In the genomic region with DNA sequence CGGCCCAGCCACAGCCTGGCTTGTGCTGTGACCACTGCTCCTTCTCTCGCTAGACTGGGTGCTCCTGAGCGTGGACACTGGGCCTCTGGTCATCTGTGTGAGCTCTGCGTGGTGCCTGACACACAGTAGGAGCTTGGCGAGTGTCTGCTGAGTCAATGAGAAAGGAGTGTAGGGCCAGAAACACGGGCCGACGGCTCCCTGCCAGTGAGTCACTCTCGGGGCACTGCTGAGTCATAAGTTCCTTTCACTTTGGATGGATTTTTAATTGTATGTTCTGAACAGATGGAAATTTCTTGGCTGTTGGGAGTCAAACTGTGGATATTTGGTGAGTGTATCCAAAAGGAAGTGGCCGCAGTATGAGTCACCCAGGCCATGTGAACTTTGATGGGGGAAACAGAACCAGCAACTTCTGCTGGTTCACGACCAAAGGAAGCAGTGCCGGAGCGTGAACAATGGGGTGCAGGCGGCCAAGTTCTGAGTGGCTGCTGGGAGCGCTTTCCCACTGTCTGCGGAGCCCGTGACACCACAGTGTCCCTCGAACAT, we compare ENCODE assay signal across 8 cellular contexts. TPM values are rescaled to one million over a fixed set of nuclear protein-coding genes. Genes with fewer than 3 reads are reported as not detected.
DNase-seq lines count a peak whose midpoint lies in the region; ATAC-seq and TF ChIP-seq lines count a peak whose summit lies in the region.

No MANE protein-coding gene starts in this region.

- CTCF ChIA-PET in RWPE1 (lab: Yijun Ruan, JAX), result interaction anchor here (1.0 kb wide), 1 partner anchor 46 kb away, joined by 3 read pairs; no protein-coding TSS in a partner anchor

- H3K9me3 ChIP-seq in spleen, result no peaks in the 10 kb centered on the region

- H3K36me3 ChIP-seq in brain microvascular endothelial cell (replicated peaks) (no peaks in the 10 kb centered on the region), spleen (no peaks in the 10 kb centered on the region)

- TF ChIP-seq CTCF in GM12864 (IDR thresholded peaks at IDR 0.05; ENCODE audit: low read depth, low read length, missing control alignments) (no peak), RWPE1 (conservative IDR thresholded peaks at IDR 0.05; ENCODE audit: low read depth) (no peak), brain microvascular endothelial cell (IDR thresholded peaks at IDR 0.05; ENCODE audit: low read depth, low read length, missing control alignments) (no peak), spleen (IDR thresholded peaks at IDR 0.05 in 8 of 11, conservative IDR thresholded peaks at IDR 0.05 in 3 of 11) (no peak)

- peaks cover 0 to 49% (median 24%) of the 10 kb centered on the region in 6 donors for H3K4me1 ChIP-seq in spleen

- ATAC-seq in HG03571 (IDR thresholded peaks at IDR 0.05; ENCODE audit: unreplicated experiment), result no peak

- in situ Hi-C loops in brain microvascular endothelial cell (cut with HindIII; ENCODE audit: low pct_ligation_motif_present, low sequenced_read_pairs), result no loop called here

- H3K4me3 ChIP-seq in GM12864 (ENCODE audit: low read depth, low read length), result no peak overlapping the region
- H3K4me3 ChIP-seq in brain microvascular endothelial cell (ENCODE audit: low read depth, low read length), result peak overlapping the region; percentile 12
- no peak overlapping the region for H3K4me3 ChIP-seq in spleen

- H3K27me3 ChIP-seq in brain microvascular endothelial cell (replicated peaks) (no peaks in the 10 kb centered on the region), spleen (replicated peaks in 1 of 7) (peaks cover 0 to 11% (median 0%) of the 10 kb centered on the region in 7 donors)

- H3K27ac ChIP-seq in RWPE1, result peak overlapping the region; percentile 98
- H3K27ac ChIP-seq in brain microvascular endothelial cell, result peak overlapping the region; percentile 99
- peak overlapping the region; percentile 66 to 93 (median 86) for H3K27ac ChIP-seq in spleen

- intact Hi-C loops in spleen (cut with DNase I; ENCODE audit: low total_unique reads), result no loop called here

- POLR2A ChIA-PET in RWPE1 (lab: Yijun Ruan, JAX; ENCODE audit: low non-redundant PET), result no interaction called here

- peak; percentile 5 for DNase-seq in GM12864 (ENCODE audit: low read depth)
- DNase-seq in RWPE1 (ENCODE audit: low spot score), result peak; percentile 93
- peak; percentile 98 for DNase-seq in brain microvascular endothelial cell
- DNase-seq in islet precursor cell, result peak; percentile 95
- DNase-seq in spleen, result no peak
- no peak for DNase-seq in NCI-H187 (lab: John Stamatoyannopoulos, UW)
- DNase-seq in effector CD8-positive, alpha-beta T cell (lab: John Stamatoyannopoulos, UW), result no peak

- no peak for TF ChIP-seq POLR2A in spleen (IDR thresholded peaks at IDR 0.05)

- WGBS in spleen, 5 donors, result 24 to 39% (median 32%) methylated on average over 15 to 18 of the region's 18 CpGs

RNA-seq across cellular contexts. Expression of a gene that starts 41.0 kb away (rescaled TPM):
- 100 to 1,000 TPM in 3 of 7 donors, 10 to 100 TPM in 4; 71.8 to 208 (median 99.6) TPM for total RNA-seq in spleen
- polyA plus RNA-seq in spleen, result 10 to 100 TPM; 35.0 to 66.9 (median 60.0) TPM

Comparison
In these comparisons a context has a peak if more than half of its experiments do, and no peak if none do; other contexts are left out.
1. DNase-seq: peak in GM12864 (single experiment), RWPE1 (single experiment), brain microvascular endothelial cell (single experiment) and islet precursor cell (single experiment); none in spleen (single experiment), NCI-H187 (0 of 2) and effector CD8-positive, alpha-beta T cell (single experiment).
2. Peak in every context shown above with its lines, with median percentiles within 50 percentile points of each other: H3K27ac ChIP-seq.